ENCODE assay signal across 1 cellular context in the genomic region with DNA sequence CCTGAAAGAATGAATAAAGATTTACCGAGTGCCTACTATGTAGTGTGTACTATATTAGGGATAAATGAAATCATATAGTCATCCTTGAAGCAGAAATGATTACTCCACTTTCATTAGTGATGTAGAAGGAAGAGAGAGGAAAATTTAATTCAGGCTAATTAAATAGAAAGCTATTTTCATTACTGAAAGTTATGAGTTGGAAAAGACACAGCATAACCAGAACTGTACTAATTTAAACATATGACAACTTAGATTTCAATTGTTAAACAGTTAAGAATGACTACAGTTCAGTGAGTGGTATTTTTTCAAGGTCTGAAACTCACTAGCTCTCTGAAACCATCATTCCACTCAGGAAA.
TF ChIP-seq lines count a peak whose summit lies in the region.

No MANE protein-coding gene starts in this region.

TF ChIP-seq in GM12878, 131 proteins besides CTCF, POLR2A, EP300 and RAD21:
- TF ChIP-seq, protein P1, sequence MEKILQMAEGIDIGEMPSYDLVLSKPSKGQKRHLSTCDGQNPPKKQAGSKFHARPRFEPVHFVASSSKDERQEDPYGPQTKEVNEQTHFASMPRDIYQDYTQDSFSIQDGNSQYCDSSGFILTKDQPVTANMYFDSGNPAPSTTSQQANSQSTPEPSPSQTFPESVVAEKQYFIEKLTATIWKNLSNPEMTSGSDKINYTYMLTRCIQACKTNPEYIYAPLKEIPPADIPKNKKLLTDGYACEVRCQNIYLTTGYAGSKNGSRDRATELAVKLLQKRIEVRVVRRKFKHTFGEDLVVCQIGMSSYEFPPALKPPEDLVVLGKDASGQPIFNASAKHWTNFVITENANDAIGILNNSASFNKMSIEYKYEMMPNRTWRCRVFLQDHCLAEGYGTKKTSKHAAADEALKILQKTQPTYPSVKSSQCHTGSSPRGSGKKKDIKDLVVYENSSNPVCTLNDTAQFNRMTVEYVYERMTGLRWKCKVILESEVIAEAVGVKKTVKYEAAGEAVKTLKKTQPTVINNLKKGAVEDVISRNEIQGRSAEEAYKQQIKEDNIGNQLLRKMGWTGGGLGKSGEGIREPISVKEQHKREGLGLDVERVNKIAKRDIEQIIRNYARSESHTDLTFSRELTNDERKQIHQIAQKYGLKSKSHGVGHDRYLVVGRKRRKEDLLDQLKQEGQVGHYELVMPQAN (conservative IDR thresholded peaks at IDR 0.05) = no peak
- TF ChIP-seq NR2C1 (IDR thresholded peaks at IDR 0.05) = no peak
- TF ChIP-seq IKZF1 (conservative IDR thresholded peaks at IDR 0.05) = no peak
- no peak for TF ChIP-seq RUNX3 (IDR thresholded peaks at IDR 0.05; ENCODE audit: low read length)
- TF ChIP-seq WRNIP1 (IDR thresholded peaks at IDR 0.05; ENCODE audit: borderline replicate concordance, low read depth, low read length) = no peak
- no peak for TF ChIP-seq SREBF2 (IDR thresholded peaks at IDR 0.05; ENCODE audit: low read length)
- TF ChIP-seq ESRRA (IDR thresholded peaks at IDR 0.05; ENCODE audit: low read length) = no peak
TF ChIP-seq in GM12878: peak in this region for 0.
